ENCODE assay signal across 10 cellular contexts in genomic region chr4:134200811-134201215, GRCh38. TPM values are rescaled to one million over a fixed set of nuclear protein-coding genes. Genes with fewer than 3 reads are reported as not detected.
DNase-seq lines count a peak whose midpoint lies in the region; ATAC-seq and TF ChIP-seq lines count a peak whose summit lies in the region.
"Had no signal": no experiment of that assay in that cellular context is flagged by ENCODE, and none has a peak within 500 bp of the region (broad histone marks: within the 10 kb centered on the region; RNA-seq: fewer than 3 reads in every experiment).

No MANE protein-coding gene starts in this region.

- H3K4me3 Mint-ChIP-seq in MCF 10A (ENCODE audit: unreplicated experiment): peak overlapping the region; percentile 58
- H3K4me3 Mint-ChIP-seq: activated T-helper 1 cell treated with anti-CD3 and anti-CD28 coated beads, Interleukin-12 subunit alpha, Interleukin-12 subunit beta, Interleukin-2, Interleukin-4 antibody, amounts not matched to agents 30 ng/mL and 10 ng/mL and 1 ng/mL, durations not matched to agents 14 hours and 24 hours and 36 hours had no signal

- CTCF ChIA-PET in HEK293T (lab: Yijun Ruan, JAX) (no interaction called here), MCF 10A (lab: Yijun Ruan, JAX) (no interaction called here)

- H3K27ac ChIP-seq in iPS-20b (ENCODE audit: low read length) (no peak overlapping the region), stomach smooth muscle (ENCODE audit: low read length) (peak overlapping the region; percentile 61)

- H3K4me1 ChIP-seq in iPS-20b (ENCODE audit: insufficient read depth, low read length): peaks cover 4% of the 10 kb centered on the region; the same call in 1 of the 2 replicates
- no peaks in the 10 kb centered on the region for H3K4me1 ChIP-seq in stomach smooth muscle (ENCODE audit: control insufficient read depth, insufficient read depth, low read length)

- H3K36me3 Mint-ChIP-seq in MCF 10A (ENCODE audit: insufficient read depth, unreplicated experiment): peaks cover 4% of the 10 kb centered on the region

- peaks cover 6% of the 10 kb centered on the region; the same call in 1 of the 2 replicates for H3K9me3 ChIP-seq in iPS-20b (ENCODE audit: insufficient read depth, low read depth, low read length)
- no peaks in the 10 kb centered on the region for H3K9me3 ChIP-seq in stomach smooth muscle (ENCODE audit: control insufficient read depth in 2 of 2, low read length in 2 of 2)

- no peak for ATAC-seq in GM21528 (IDR thresholded peaks at IDR 0.05; ENCODE audit: low FRiP score, unreplicated experiment)
- ATAC-seq in GM18498 (IDR thresholded peaks at IDR 0.05; ENCODE audit: unreplicated experiment): no peak

- H3K27me3 ChIP-seq in iPS-20b (ENCODE audit: insufficient read depth, low read length) (peaks cover 11% of the 10 kb centered on the region; the same call in 1 of the 2 replicates), stomach smooth muscle (ENCODE audit: control insufficient read depth in 1 of 2, insufficient read depth in 2 of 2, low read length in 2 of 2) (no peaks in the 10 kb centered on the region)

- peaks cover 8% of the 10 kb centered on the region for H3K4me1 Mint-ChIP-seq in MCF 10A (ENCODE audit: insufficient read depth, unreplicated experiment)

- TF ChIP-seq CTCF in MCF 10A (IDR thresholded peaks at IDR 0.05; ENCODE audit: unreplicated experiment): no peak

- intact Hi-C loops in MCF 10A (cut with micrococcal nuclease): no loop called here

- peaks cover 6% of the 10 kb centered on the region for H3K9me3 Mint-ChIP-seq in MCF 10A (ENCODE audit: unreplicated experiment)
- H3K9me3 Mint-ChIP-seq: activated T-helper 1 cell treated with anti-CD3 and anti-CD28 coated beads, Interleukin-12 subunit alpha, Interleukin-12 subunit beta, Interleukin-2, Interleukin-4 antibody, amounts not matched to agents 30 ng/mL and 10 ng/mL and 1 ng/mL, durations not matched to agents 14 hours and 24 hours and 36 hours had no signal

- H3K9ac ChIP-seq in iPS-20b (ENCODE audit: low read depth, low read length) (peak overlapping the region; percentile 63; the same call in 1 of the 2 replicates), stomach smooth muscle (ENCODE audit: low read length in 2 of 2) (peak overlapping the region; percentile 68 to 73)

- no peak overlapping the region for H3K27ac Mint-ChIP-seq in MCF 10A (ENCODE audit: low read depth, unreplicated experiment)
- H3K27ac Mint-ChIP-seq: activated T-helper 1 cell treated with anti-CD3 and anti-CD28 coated beads, Interleukin-12 subunit alpha, Interleukin-12 subunit beta, Interleukin-2, Interleukin-4 antibody, amounts not matched to agents 30 ng/mL and 10 ng/mL and 1 ng/mL, durations not matched to agents 14 hours and 24 hours and 36 hours had no signal

- POLR2A ChIA-PET in HEK293T (lab: Yijun Ruan, JAX): no interaction called here
- POLR2A ChIA-PET in MCF 10A (lab: Yijun Ruan, JAX): no interaction called here

- H3K4me3 ChIP-seq in iPS-20b (ENCODE audit: low read length) (peak overlapping the region; percentile 59; the same call in 1 of the 2 replicates), stomach smooth muscle (ENCODE audit: low read length in 2 of 2) (peak overlapping the region; percentile 70 to 73)

- DNase-seq in HEK293T (ENCODE audit: extremely low spot score): peak; percentile 25
- DNase-seq in MCF 10A (ENCODE audit: unreplicated experiment): no peak
- DNase-seq in activated naive CD4-positive, alpha-beta T cell treated with Interleukin-2 at 50 U/mL for 16 hours: no peak
- DNase-seq in activated gamma-delta T cell (lab: John Stamatoyannopoulos, UW): no peak
- DNase-seq: GOT3 had no signal

- H3K27me3 Mint-ChIP-seq in MCF 10A (ENCODE audit: insufficient read depth, unreplicated experiment): no peaks in the 10 kb centered on the region

- no peaks in the 10 kb centered on the region for H3K36me3 ChIP-seq in iPS-20b (ENCODE audit: insufficient read depth, low read depth, low read length)
- no peaks in the 10 kb centered on the region for H3K36me3 ChIP-seq in stomach smooth muscle (ENCODE audit: control insufficient read depth in 2 of 2, insufficient read depth in 2 of 2, low read length in 2 of 2)

- no TSS peak for BruUV-seq in MCF 10A (replicated peaks; lab: Mats Ljungman, UMichigan)

TF ChIP-seq in HEK293T, 16 proteins besides CTCF, POLR2A, EP300 and RAD21:
- 0 out of 2 replicates have a peak, but pooled peaks have one; percentile 37 for TF ChIP-seq HDGF (IDR thresholded peaks at IDR 0.05; ENCODE audit: borderline replicate concordance)
- no peak for TF ChIP-seq SUZ12 (IDR thresholded peaks at IDR 0.05)
- TF ChIP-seq L3MBTL2 (conservative IDR thresholded peaks at IDR 0.05): peak; percentile 50
TF ChIP-seq in HEK293T: peak in this region for 2.

RNA-seq across cellular contexts. Expression of gene PABPC4L, which starts 0.8 kb away (rescaled TPM):
- total RNA-seq in MCF 10A (2022): 0.25 and 0.28 TPM in 2 replicates
- total RNA-seq: activated T-helper 1 cell treated with anti-CD3 and anti-CD28 coated beads, Interleukin-12 subunit alpha, Interleukin-12 subunit beta, Interleukin-2, Interleukin-4 antibody, amounts not matched to agents 30 ng/mL and 10 ng/mL and 1 ng/mL, durations not matched to agents 14 hours and 24 hours and 36 hours had no signal
